In the genomic region with DNA sequence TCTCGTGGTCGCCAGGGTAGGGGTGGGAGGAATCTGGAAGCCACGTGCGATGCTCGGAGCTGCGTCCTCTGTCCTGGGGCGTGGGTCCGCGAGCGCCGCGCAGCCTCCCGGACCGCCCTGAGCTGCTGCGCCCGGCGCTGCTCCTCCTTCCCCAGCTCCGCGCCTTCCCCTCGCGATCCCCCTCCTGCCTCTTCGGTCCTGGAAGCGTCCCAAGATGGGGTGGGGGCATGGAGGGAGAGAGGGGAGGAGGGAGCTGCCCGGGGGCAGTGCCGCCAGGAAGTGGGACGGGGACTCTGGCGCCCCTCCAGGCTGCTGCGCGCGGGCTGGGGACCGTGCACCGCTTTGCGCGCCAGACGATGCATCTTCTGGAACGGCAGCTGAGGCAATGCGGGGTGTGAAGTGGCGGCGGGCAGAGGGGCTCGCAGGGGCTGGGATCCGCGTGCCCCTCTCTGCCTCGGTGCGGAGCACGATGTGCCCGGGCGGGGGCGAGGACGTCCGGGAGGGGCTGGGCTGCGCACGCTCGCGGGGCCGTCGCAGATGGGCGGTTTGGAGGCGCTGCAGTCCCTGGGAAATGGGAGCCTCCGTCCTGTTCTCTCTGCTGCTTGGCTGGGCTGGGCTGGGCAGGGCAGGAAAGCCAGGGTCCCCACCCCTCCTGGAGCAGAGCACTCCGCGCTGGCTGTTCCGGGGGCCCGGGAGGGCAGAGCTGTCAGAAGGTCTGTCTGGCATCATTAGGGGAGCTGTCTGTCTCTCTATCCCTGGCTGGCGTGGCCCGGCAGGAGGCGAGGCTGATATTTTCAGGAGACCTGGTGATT, we compare ENCODE assay signal across 9 cellular contexts.
DNase-seq lines count a peak whose midpoint lies in the region; ATAC-seq, FAIRE-seq and TF ChIP-seq lines count a peak whose summit lies in the region.
"Had no signal": no experiment of that assay in that cellular context is flagged by ENCODE, and none has a peak within 500 bp of the region (broad histone marks: within the 10 kb centered on the region; RNA-seq: fewer than 3 reads in every experiment).

No MANE protein-coding gene starts in this region.

- intact Hi-C loops in heart left ventricle (cut with DNase I), result no loop called here

- CTCF ChIA-PET in activated CD4-positive, alpha-beta T cell treated with anti-CD3 and anti-CD28 coated beads, Interleukin-2, amount 10 ng/mL, durations not matched to agents 7 days and 5 days (lab: Charles Lee), result no interaction called here

- H3K4me3 ChIP-seq in heart left ventricle (peak overlapping the region in 11 of 12 donors; percentile 15 to 56 (median 40)), small intestine (ENCODE audit: low read depth in 1 of 2, low read length in 2 of 2) (no peak overlapping the region)

- H3K4me1 Mint-ChIP-seq in activated CD4-positive, alpha-beta T cell treated with anti-CD3 and anti-CD28 coated beads, Interleukin-2, amount 10 ng/mL, durations not matched to agents 7 days and 5 days, result peaks cover 4% of the 10 kb centered on the region

- TF ChIP-seq POLR2A in heart left ventricle (IDR thresholded peaks at IDR 0.05), result no peak

- no peaks in the 10 kb centered on the region for H3K36me3 ChIP-seq in heart left ventricle
- H3K36me3 ChIP-seq in small intestine (ENCODE audit: control insufficient read depth in 2 of 2, insufficient read depth in 2 of 2, low read length in 2 of 2), result no peaks in the 10 kb centered on the region

- no peaks in the 10 kb centered on the region for H3K9me3 Mint-ChIP-seq in activated CD4-positive, alpha-beta T cell treated with anti-CD3 and anti-CD28 coated beads, Interleukin-2, amount 10 ng/mL, durations not matched to agents 7 days and 5 days

- H3K27ac Mint-ChIP-seq in activated CD4-positive, alpha-beta T cell treated with anti-CD3 and anti-CD28 coated beads, Interleukin-2, amount 10 ng/mL, durations not matched to agents 7 days and 5 days, result no peak overlapping the region

- peak overlapping the region; percentile 38 for H3K4me3 Mint-ChIP-seq in activated CD4-positive, alpha-beta T cell treated with anti-CD3 and anti-CD28 coated beads, Interleukin-2, amount 10 ng/mL, durations not matched to agents 7 days and 5 days

- ATAC-seq in heart left ventricle, result peak in 3 of 4 donors; percentile 19 to 40 (median 38)

- H3K27ac ChIP-seq in heart left ventricle, result no peak overlapping the region
- no peak overlapping the region for H3K27ac ChIP-seq in small intestine (ENCODE audit: low read depth in 1 of 2, low read length in 1 of 2)

- TF ChIP-seq CTCF in heart left ventricle (IDR thresholded peaks at IDR 0.05), result peak in 2 of 12 donors; percentile 14 to 20

- peak; percentile 78 for DNase-seq in activated CD8-positive, alpha-beta memory T cell treated with anti-CD3 and anti-CD28 coated beads for 24 hours
- DNase-seq in activated CD8-positive, alpha-beta memory T cell treated with anti-CD3 and anti-CD28 coated beads, Interleukin-2, amount 50 U/mL, for 4 hours, result no peak
- peak; percentile 17 for DNase-seq in activated CD4-positive, alpha-beta T cell treated with anti-CD3 and anti-CD28 coated beads, Interleukin-2, amount 10 ng/mL, durations not matched to agents 7 days and 5 days
- peak in 1 of 5 donors; percentile 34 for DNase-seq in heart left ventricle
- DNase-seq in stimulated activated CD4-positive, alpha-beta T cell treated with anti-CD3 and anti-CD28 coated beads, Interleukin-2, amount 100 ng/mL, for 24 hours, result peak; percentile 40 to 62
- DNase-seq in small intestine, result no peak
- DNase-seq in HK-2 (ENCODE audit: unreplicated experiment), result no peak
- no peak for DNase-seq in T1000 (lab: John Stamatoyannopoulos, UW)

- H3K27me3 ChIP-seq in heart left ventricle (peaks cover 0 to 23% (median 6%) of the 10 kb centered on the region in 9 donors), small intestine (ENCODE audit: control insufficient read depth in 2 of 2, insufficient read depth in 2 of 2, low read length in 2 of 2) (peaks cover 10 to 20% of the 10 kb centered on the region in 2 donors)

- H3K36me3 Mint-ChIP-seq in activated CD4-positive, alpha-beta T cell treated with anti-CD3 and anti-CD28 coated beads, Interleukin-2, amount 10 ng/mL, durations not matched to agents 7 days and 5 days (ENCODE audit: low read depth), result no peaks in the 10 kb centered on the region

- POLR2A ChIA-PET in activated CD4-positive, alpha-beta T cell treated with anti-CD3 and anti-CD28 coated beads, Interleukin-2, amount 10 ng/mL, durations not matched to agents 7 days and 5 days (lab: Charles Lee), result no interaction called here

- 0 to 2% (median 1%) methylated on average over 9 to 66 of the region's 66 CpGs for WGBS in heart left ventricle, 4 donors
- 3 to 10% (median 3%) methylated on average over 53 to 66 of the region's 66 CpGs for WGBS in small intestine, 3 donors

- H3K27me3 Mint-ChIP-seq in activated CD4-positive, alpha-beta T cell treated with anti-CD3 and anti-CD28 coated beads, Interleukin-2, amount 10 ng/mL, durations not matched to agents 7 days and 5 days, result peaks cover 23% of the 10 kb centered on the region

- no peak for FAIRE-seq in small intestine (lab: Jason Lieb, UNC)
- FAIRE-seq: G401.6 had no signal

- peaks cover 0 to 13% (median 4%) of the 10 kb centered on the region in 12 donors for H3K4me1 ChIP-seq in heart left ventricle
- no peaks in the 10 kb centered on the region for H3K4me1 ChIP-seq in small intestine (ENCODE audit: control insufficient read depth in 2 of 2, insufficient read depth in 1 of 2, low read depth in 1 of 2, low read length in 1 of 2)

- H3K9me3 ChIP-seq in heart left ventricle (no peaks in the 10 kb centered on the region), small intestine (ENCODE audit: control insufficient read depth, low read depth) (no peaks in the 10 kb centered on the region)

Comparison
In these comparisons a context has a peak if more than half of its experiments do, and no peak if none do; other contexts are left out.
1. DNase-seq: peak in activated CD8-positive, alpha-beta memory T cell treated with anti-CD3 and anti-CD28 coated beads for 24 hours (single experiment), activated CD4-positive, alpha-beta T cell treated with anti-CD3 and anti-CD28 coated beads, Interleukin-2, amount 10 ng/mL, durations not matched to agents 7 days and 5 days (single experiment) and stimulated activated CD4-positive, alpha-beta T cell treated with anti-CD3 and anti-CD28 coated beads, Interleukin-2, amount 100 ng/mL, for 24 hours (2 of 2); none in activated CD8-positive, alpha-beta memory T cell treated with anti-CD3 and anti-CD28 coated beads, Interleukin-2, amount 50 U/mL, for 4 hours (single experiment), small intestine (single experiment), HK-2 (single experiment) and T1000 (single experiment).
2. H3K4me3 ChIP-seq: peak in heart left ventricle (11 of 12); none in small intestine (0 of 2).